In genomic region chr1:206590025-206590834, GRCh38 we compare ENCODE assay signal across 8 cellular contexts. TPM values are rescaled to one million over a fixed set of nuclear protein-coding genes. Genes with fewer than 3 reads are reported as not detected.
DNase-seq lines count a peak whose midpoint lies in the region; ATAC-seq, FAIRE-seq and TF ChIP-seq lines count a peak whose summit lies in the region.

No MANE protein-coding gene starts in this region.

- peak; percentile 57 for ATAC-seq in HG02981 (IDR thresholded peaks at IDR 0.05; ENCODE audit: unreplicated experiment)
- peak; percentile 96 for ATAC-seq in stimulated activated naive CD8-positive, alpha-beta T cell treated with anti-CD3 and anti-CD28 coated beads, Interleukin-15, Interleukin-2, amounts not matched to agents 100 U/mL and 50 U/mL, for 24 hours

- peak; percentile 58 for TF ChIP-seq CTCF in GM12873 (IDR thresholded peaks at IDR 0.05; ENCODE audit: insufficient read depth, low read depth, low read length, missing control alignments)

- DNase-seq in activated CD4-positive, alpha-beta T cell treated with anti-CD3 and anti-CD28 coated beads for 4 hours, result peak; percentile 71 to 77
- DNase-seq in fibroblast of gingiva (ENCODE audit: low read depth), result peak; percentile 16
- DNase-seq in stimulated activated naive CD8-positive, alpha-beta T cell treated with anti-CD3 and anti-CD28 coated beads, Interleukin-15, Interleukin-2, amounts not matched to agents 100 U/mL and 50 U/mL, for 24 hours, result peak; percentile 62
- no peak for DNase-seq in frontal cortex (ENCODE audit: low spot score in 2 of 2)
- no peak for DNase-seq in GOT3 (lab: John Stamatoyannopoulos, UW)
- no peak for DNase-seq in hippocampal formation (lab: John Stamatoyannopoulos, UW)

- FAIRE-seq in frontal cortex (lab: Jason Lieb, UNC), result no peak

RNA-seq across cellular contexts. Expression of gene EIF2D, which starts 22.0 kb away (rescaled TPM):
- total RNA-seq in frontal cortex, result 13.9 TPM

RNA-seq across cellular contexts. Expression of gene DYRK3, which starts 45.1 kb away (rescaled TPM):
- 14.7 TPM for total RNA-seq in frontal cortex

Comparison
In these comparisons a context has a peak if more than half of its experiments do, and no peak if none do; other contexts are left out.
1. DNase-seq: peak in activated CD4-positive, alpha-beta T cell treated with anti-CD3 and anti-CD28 coated beads for 4 hours (2 of 2), fibroblast of gingiva (single experiment) and stimulated activated naive CD8-positive, alpha-beta T cell treated with anti-CD3 and anti-CD28 coated beads, Interleukin-15, Interleukin-2, amounts not matched to agents 100 U/mL and 50 U/mL, for 24 hours (single experiment); none in frontal cortex (0 of 2), GOT3 (single experiment) and hippocampal formation (0 of 2).